Comparison of ENCODE assay signal across 18 cellular contexts in the genomic region with DNA sequence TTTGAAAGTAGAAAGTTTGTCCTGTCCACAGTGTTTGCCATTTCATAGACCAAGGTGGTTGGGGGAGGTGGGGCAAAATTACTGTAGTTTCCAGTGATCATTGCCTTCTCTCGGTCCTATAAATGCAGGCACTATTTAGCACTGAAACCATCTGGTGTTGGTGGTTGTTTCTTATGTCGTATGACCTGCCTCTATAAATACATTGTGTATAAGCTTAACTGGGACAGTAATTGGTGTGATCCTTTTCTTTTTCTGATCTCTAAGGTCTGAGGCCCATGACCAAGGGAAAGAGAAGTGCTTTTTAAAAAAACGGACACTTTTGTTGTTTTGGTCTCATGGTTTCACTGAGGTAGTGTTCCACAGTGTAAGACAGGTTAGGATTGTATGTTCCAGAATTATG.
"Had no signal": no experiment of that assay in that cellular context is flagged by ENCODE, and none has a peak within 500 bp of the region (broad histone marks: within the 10 kb centered on the region; RNA-seq: fewer than 3 reads in every experiment).

No MANE protein-coding gene starts in this region.

- H3K27ac Mint-ChIP-seq: activated CD4-positive, alpha-beta T cell treated with anti-CD3 and anti-CD28 coated beads, Interleukin-2, amount 10 ng/mL, durations not matched to agents 24 days and 14 days; activated naive CD8-positive, alpha-beta T cell treated with anti-CD3 and anti-CD28 coated beads, Interleukin-2, amount 50 U/mL, for 24 hours; activated T-helper 1 cell treated with anti-CD3 and anti-CD28 coated beads, Interleukin-12 subunit alpha, Interleukin-12 subunit beta, Interleukin-2, Interleukin-4 antibody, amounts not matched to agents 30 ng/mL and 10 ng/mL and 1 ng/mL, durations not matched to agents 14 hours and 24 hours and 36 hours; WTC11 had no signal

- H3K27ac ChIP-seq: ascending aorta, cardiac muscle cell, heart left ventricle, parathyroid adenoma, thyroid gland, uterus had no signal

- H3K4me1 Mint-ChIP-seq: activated CD4-positive, alpha-beta T cell treated with anti-CD3 and anti-CD28 coated beads, Interleukin-2, amount 10 ng/mL, durations not matched to agents 24 days and 14 days had no signal

- H3K9me3 Mint-ChIP-seq: activated CD4-positive, alpha-beta T cell treated with anti-CD3 and anti-CD28 coated beads, Interleukin-2, amount 10 ng/mL, durations not matched to agents 24 days and 14 days; activated naive CD8-positive, alpha-beta T cell treated with anti-CD3 and anti-CD28 coated beads, Interleukin-2, amount 50 U/mL, for 24 hours; activated T-helper 1 cell treated with anti-CD3 and anti-CD28 coated beads, Interleukin-12 subunit alpha, Interleukin-12 subunit beta, Interleukin-2, Interleukin-4 antibody, amounts not matched to agents 30 ng/mL and 10 ng/mL and 1 ng/mL, durations not matched to agents 14 hours and 24 hours and 36 hours; WTC11 had no signal

- H3K4me3 Mint-ChIP-seq: activated CD4-positive, alpha-beta T cell treated with anti-CD3 and anti-CD28 coated beads, Interleukin-2, amount 10 ng/mL, durations not matched to agents 24 days and 14 days; activated naive CD8-positive, alpha-beta T cell treated with anti-CD3 and anti-CD28 coated beads, Interleukin-2, amount 50 U/mL, for 24 hours; activated T-helper 1 cell treated with anti-CD3 and anti-CD28 coated beads, Interleukin-12 subunit alpha, Interleukin-12 subunit beta, Interleukin-2, Interleukin-4 antibody, amounts not matched to agents 30 ng/mL and 10 ng/mL and 1 ng/mL, durations not matched to agents 14 hours and 24 hours and 36 hours; WTC11 had no signal

- DNase-seq: activated CD4-positive, alpha-beta T cell treated with anti-CD3 and anti-CD28 coated beads, Interleukin-2, amount 10 ng/mL, durations not matched to agents 24 days and 14 days; activated naive CD4-positive, alpha-beta T cell treated with Interleukin-2 at 50 U/mL for 16 hours; activated naive CD8-positive, alpha-beta T cell treated with anti-CD3 and anti-CD28 coated beads, Interleukin-2, amount 50 U/mL, for 24 hours; foreskin melanocyte; heart left ventricle; left colon; midbrain; retina; stimulated activated CD4-positive, alpha-beta T cell treated with anti-CD3 and anti-CD28 coated beads, Interleukin-15, amount 100 ng/mL, for 24 hours; stimulated activated CD4-positive, alpha-beta T cell treated with anti-CD3 and anti-CD28 coated beads, Interleukin-4, amount 100 ng/mL, for 4 hours; thyroid gland; uterus had no signal

- H3K36me3 Mint-ChIP-seq: WTC11 had no signal

- H3K36me3 ChIP-seq: ascending aorta, cardiac muscle cell, heart left ventricle, thyroid gland, uterus had no signal

- H3K4me1 ChIP-seq: ascending aorta, parathyroid adenoma, thyroid gland, uterus had no signal

- H3K27me3 Mint-ChIP-seq: activated CD4-positive, alpha-beta T cell treated with anti-CD3 and anti-CD28 coated beads, Interleukin-2, amount 10 ng/mL, durations not matched to agents 24 days and 14 days; activated naive CD8-positive, alpha-beta T cell treated with anti-CD3 and anti-CD28 coated beads, Interleukin-2, amount 50 U/mL, for 24 hours had no signal

- H3K4me3 ChIP-seq: ascending aorta, cardiac muscle cell, heart left ventricle, lung, thyroid gland, uterus had no signal

- H3K9me3 ChIP-seq: ascending aorta, heart left ventricle, thyroid gland, uterus had no signal

- H3K9ac ChIP-seq: parathyroid adenoma had no signal

- H3K27me3 ChIP-seq: ascending aorta, cardiac muscle cell, heart left ventricle, thyroid gland, uterus had no signal

- ATAC-seq: activated naive CD8-positive, alpha-beta T cell treated with anti-CD3 and anti-CD28 coated beads, Interleukin-2, amount 50 U/mL, for 24 hours; heart left ventricle; left colon; WTC11 had no signal
